8 cellular contexts compared by ENCODE assay signal in genomic region chrX:49165901-49166881, GRCh38. TPM values are rescaled to one million over a fixed set of nuclear protein-coding genes. Genes with fewer than 3 reads are reported as not detected.
DNase-seq lines count a peak whose midpoint lies in the region; ATAC-seq and TF ChIP-seq lines count a peak whose summit lies in the region.

No MANE protein-coding gene starts in this region.

- H3K4me3 ChIP-seq in HL-60 (replicated peaks; ENCODE audit: insufficient read depth, low read length) (peak overlapping the region; percentile 47), neutrophil (ENCODE audit: low read depth in 1 of 2, low read length in 1 of 2) (peak overlapping the region; percentile 65 to 76), thyroid gland (replicated peaks in 1 of 3) (peak overlapping the region in 1 of 3 donors; percentile 10)

- TF ChIP-seq CTCF in HL-60 (IDR thresholded peaks at IDR 0.05; ENCODE audit: insufficient read depth, low read length): no peak
- peak; percentile 45 for TF ChIP-seq CTCF in RWPE1 (conservative IDR thresholded peaks at IDR 0.05; ENCODE audit: low read depth)
- peak; percentile 59 for TF ChIP-seq CTCF in foreskin keratinocyte (conservative IDR thresholded peaks at IDR 0.05)
- TF ChIP-seq CTCF in neutrophil (IDR thresholded peaks at IDR 0.05): peak; percentile 54
- TF ChIP-seq CTCF in thyroid gland (IDR thresholded peaks at IDR 0.05): peak in 3 of 6 experiments; percentile 15 to 19 (median 16)

- H3K4me1 ChIP-seq in foreskin keratinocyte (no peaks in the 10 kb centered on the region), neutrophil (ENCODE audit: control insufficient read depth in 1 of 2, insufficient read depth in 1 of 2, low read depth in 1 of 2, low read length in 1 of 2) (peaks cover 55 to 60% of the 10 kb centered on the region in 2 experiments), thyroid gland (peaks cover 7 to 12% of the 10 kb centered on the region in 2 donors)

- DNase-seq in HL-60 (ENCODE audit: low read depth in 1 of 2, low spot score in 1 of 2) (peak; percentile 89 to 91), RWPE1 (ENCODE audit: low spot score) (peak; percentile 80), foreskin keratinocyte (peak; percentile 92 to 93), thyroid gland (peak; percentile 89 to 90), epidermal melanocyte (ENCODE audit: insufficient read length, low spot score) (no peak)
- DNase-seq in activated naive CD4-positive, alpha-beta T cell (lab: John Stamatoyannopoulos, UW): peak in 3 of 4 experiments; percentile 21 to 59 (median 22)

- H3K27ac ChIP-seq in HL-60 (replicated peaks) (peak overlapping the region; percentile 96), RWPE1 (peak overlapping the region; percentile 100), foreskin keratinocyte (peak overlapping the region; percentile 96), neutrophil (peak overlapping the region; percentile 99), thyroid gland (peak overlapping the region; percentile 85 to 90 (median 86))

- no peaks in the 10 kb centered on the region for H3K36me3 ChIP-seq in neutrophil
- no peaks in the 10 kb centered on the region for H3K36me3 ChIP-seq in thyroid gland

- H3K9me3 ChIP-seq in neutrophil: no peaks in the 10 kb centered on the region
- H3K9me3 ChIP-seq in thyroid gland: no peaks in the 10 kb centered on the region

- intact Hi-C loops in thyroid gland (cut with DNase I): no loop called here

- CTCF ChIA-PET in RWPE1 (lab: Yijun Ruan, JAX): interaction anchor here (0.6 kb wide), 1 partner anchor 64 kb away, joined by 3 read pairs; no protein-coding TSS in a partner anchor

- WGBS in thyroid gland, 2 donors: 24 to 25% methylated on average over 9 to 20 of the region's 61 CpGs

- POLR2A ChIA-PET in RWPE1 (lab: Yijun Ruan, JAX; ENCODE audit: low non-redundant PET): interaction anchor here (0.6 to 1.4 kb wide), 4 partner anchors 10 to 107 kb away, joined by 3 to 6 read pairs (median 3); no protein-coding TSS in a partner anchor

- peak; percentile 49 for ATAC-seq in GM18498 (IDR thresholded peaks at IDR 0.05; ENCODE audit: unreplicated experiment)
- peak; percentile 77 for ATAC-seq in foreskin keratinocyte

- no peak for TF ChIP-seq POLR2A in thyroid gland (IDR thresholded peaks at IDR 0.05)

- H3K27me3 ChIP-seq in HL-60 (ENCODE audit: insufficient read depth, poor library complexity, severe bottlenecking) (no peaks in the 10 kb centered on the region), foreskin keratinocyte (no peaks in the 10 kb centered on the region), neutrophil (no peaks in the 10 kb centered on the region), thyroid gland (no peaks in the 10 kb centered on the region)

RNA-seq across cellular contexts. Expression of gene MAGIX, which starts 3.6 kb away (rescaled TPM):
- total RNA-seq in foreskin keratinocyte (1.6 and 2.0 TPM in 2 replicates), thyroid gland (10 to 100 TPM; 16.5 to 40.9 (median 27.5) TPM)
- 2.0 and 2.6 TPM in 2 replicates for polyA plus RNA-seq in foreskin keratinocyte

RNA-seq across cellular contexts. Expression of gene PLP2, which starts 5.5 kb away (rescaled TPM):
- total RNA-seq in foreskin keratinocyte (249 and 284 TPM in 2 replicates), thyroid gland (10 to 100 TPM in 3 of 4 donors, 1 to 10 TPM in 1; 6.2 to 25.7 (median 14.6) TPM)
- 462 and 529 TPM in 2 replicates for polyA plus RNA-seq in foreskin keratinocyte

RNA-seq across cellular contexts. Expression of gene PRICKLE3, which starts 20.0 kb away (rescaled TPM):
- 16.3 and 17.1 TPM in 2 replicates for total RNA-seq in foreskin keratinocyte
- polyA plus RNA-seq in foreskin keratinocyte: 14.8 and 16.4 TPM in 2 replicates
- 10 to 100 TPM in 1 of 4 donors, 1 to 10 TPM in 3; 8.1 to 22.4 (median 9.6) TPM for total RNA-seq in thyroid gland

RNA-seq across cellular contexts. Expression of gene SYP, which starts 33.8 kb away (rescaled TPM):
- 0.20 and 0.28 TPM in 2 replicates for total RNA-seq in foreskin keratinocyte
- 0.20 and 0.31 TPM in 2 replicates for polyA plus RNA-seq in foreskin keratinocyte
- total RNA-seq in thyroid gland: 1 to 10 TPM; 1.9 to 4.8 (median 2.7) TPM

RNA-seq across cellular contexts. Expression of gene GPKOW, which starts 42.7 kb away (rescaled TPM):
- 21.8 and 21.9 TPM in 2 replicates for total RNA-seq in foreskin keratinocyte
- 24.1 and 24.8 TPM in 2 replicates for polyA plus RNA-seq in foreskin keratinocyte
- total RNA-seq in thyroid gland: 10 to 100 TPM; 24.3 to 32.5 (median 28.0) TPM
